Comparison of ENCODE assay signal across 17 cellular contexts in genomic region chr18:23460285-23461273, GRCh38. TPM values are rescaled to one million over a fixed set of nuclear protein-coding genes. Genes with fewer than 3 reads are reported as not detected.
DNase-seq lines count a peak whose midpoint lies in the region; ATAC-seq and TF ChIP-seq lines count a peak whose summit lies in the region.
"Had no signal": no experiment of that assay in that cellular context is flagged by ENCODE, and none has a peak within 500 bp of the region (broad histone marks: within the 10 kb centered on the region; RNA-seq: fewer than 3 reads in every experiment).

No MANE protein-coding gene starts in this region.

- H3K27me3 Mint-ChIP-seq in CD8-positive, alpha-beta memory T cell = no peaks in the 10 kb centered on the region

- no peaks in the 10 kb centered on the region for H3K9me3 ChIP-seq in CD8-positive, alpha-beta memory T cell (ENCODE audit: low read length)
- H3K9me3 ChIP-seq in neutrophil (no peaks in the 10 kb centered on the region), HAP-1 (no peaks in the 10 kb centered on the region)
- H3K9me3 ChIP-seq: tibial nerve had no signal

- peak overlapping the region in 4 of 7 donors; percentile 19 to 60 (median 38) for H3K4me3 Mint-ChIP-seq in CD8-positive, alpha-beta memory T cell
- H3K4me3 Mint-ChIP-seq: GM23338 had no signal

- H3K4me1 ChIP-seq in CD8-positive, alpha-beta memory T cell (ENCODE audit: insufficient read depth, low read length) = peaks cover 49% of the 10 kb centered on the region
- H3K4me1 ChIP-seq in neutrophil (ENCODE audit: control insufficient read depth in 1 of 2, insufficient read depth in 1 of 2, low read depth in 1 of 2, low read length in 1 of 2) = peaks cover 60 to 62% of the 10 kb centered on the region in 2 experiments
- no peaks in the 10 kb centered on the region; the same call in 1 of the 2 replicates for H3K4me1 ChIP-seq in HAP-1

- H3K36me3 ChIP-seq in CD8-positive, alpha-beta memory T cell (ENCODE audit: insufficient read depth, low read length) = peaks cover 15% of the 10 kb centered on the region
- H3K36me3 ChIP-seq in neutrophil (peaks cover 46% of the 10 kb centered on the region), HAP-1 (replicated peaks) (peaks cover 38% of the 10 kb centered on the region)

- POLR2A ChIA-PET in CD8-positive, alpha-beta memory T cell (lab: Charles Lee) = no interaction called here

- H3K9me3 Mint-ChIP-seq in CD8-positive, alpha-beta memory T cell = no peaks in the 10 kb centered on the region
- H3K9me3 Mint-ChIP-seq: GM23338 had no signal

- no peak for DNase-seq in CD8-positive, alpha-beta memory T cell
- DNase-seq in LoVo (ENCODE audit: low spot score) (peak; percentile 44), retina (no peak), HAP-1 (ENCODE audit: low spot score in 2 of 2) (no peak)
- DNase-seq: activated CD4-positive, alpha-beta T cell treated with anti-CD3 and anti-CD28 coated beads, Interleukin-2, amount 50 U/mL, for 48 hours; anterior cingulate cortex; KBM-7; NCI-H1092 treated with DMSO at 0.1 percent for 48 hours; NCI-H774; PC-3 had no signal

- in situ Hi-C loops in HAP-1 (cut with MboI; ENCODE audit: low sequenced_read_pairs) = no loop called here

- H3K27me3 ChIP-seq in CD8-positive, alpha-beta memory T cell (ENCODE audit: insufficient read depth, low read length, poor library complexity, severe bottlenecking) = no peaks in the 10 kb centered on the region
- no peaks in the 10 kb centered on the region for H3K27me3 ChIP-seq in neutrophil
- H3K27me3 ChIP-seq in HAP-1 (ENCODE audit: low read depth) = no peaks in the 10 kb centered on the region
- H3K27me3 ChIP-seq: tibial nerve had no signal

- no peak overlapping the region for H3K4me3 ChIP-seq in CD8-positive, alpha-beta memory T cell (ENCODE audit: low read length)
- H3K4me3 ChIP-seq in neutrophil (ENCODE audit: low read depth in 1 of 2, low read length in 1 of 2) = peak overlapping the region in 1 of 2 experiments; percentile 7
- H3K4me3 ChIP-seq in HAP-1 = no peak overlapping the region
- H3K4me3 ChIP-seq: GM23338, skin epidermis, tibial nerve had no signal

- TF ChIP-seq CTCF in neutrophil (IDR thresholded peaks at IDR 0.05) = no peak

- no peak overlapping the region for H3K27ac ChIP-seq in CD8-positive, alpha-beta memory T cell (ENCODE audit: low read depth, low read length)
- peak overlapping the region; percentile 83 for H3K27ac ChIP-seq in neutrophil
- H3K27ac ChIP-seq: skin epidermis, tibial nerve had no signal

- CTCF ChIA-PET in CD8-positive, alpha-beta memory T cell (lab: Charles Lee) = no interaction called here

- peaks cover 55 to 73% (median 70%) of the 10 kb centered on the region in 3 donors for H3K4me1 Mint-ChIP-seq in CD8-positive, alpha-beta memory T cell
- H3K4me1 Mint-ChIP-seq: GM23338 had no signal

- H3K36me3 Mint-ChIP-seq in CD8-positive, alpha-beta memory T cell = peaks cover 4 to 66% (median 25%) of the 10 kb centered on the region in 3 donors

- peak overlapping the region in 5 of 8 donors; percentile 1 to 84 (median 30) for H3K27ac Mint-ChIP-seq in CD8-positive, alpha-beta memory T cell
- H3K27ac Mint-ChIP-seq: GM23338 had no signal

- ATAC-seq in esophagus mucosa = peak; percentile 30
- no peak for ATAC-seq in HG03135 (IDR thresholded peaks at IDR 0.05; ENCODE audit: unreplicated experiment)
- ATAC-seq: GM23338, PC-3, SK-N-SH treated with all-trans-retinoic acid at 6 μM for 48 hours had no signal

RNA-seq across cellular contexts. Expression of gene RIOK3, which starts 7.5 kb away (rescaled TPM):
- 10 to 100 TPM; 55.3 to 56.4 TPM for total RNA-seq in CD8-positive, alpha-beta memory T cell
- 41.6 TPM for polyA plus RNA-seq in CD8-positive, alpha-beta memory T cell
- 119 TPM for total RNA-seq in esophagus mucosa

RNA-seq across cellular contexts. Expression of gene RMC1, which starts 42.7 kb away (rescaled TPM):
- total RNA-seq in CD8-positive, alpha-beta memory T cell = 10 to 100 TPM; 45.5 to 47.7 TPM
- 41.3 TPM for polyA plus RNA-seq in CD8-positive, alpha-beta memory T cell
- 17.4 TPM for total RNA-seq in esophagus mucosa
